In the genomic region with DNA sequence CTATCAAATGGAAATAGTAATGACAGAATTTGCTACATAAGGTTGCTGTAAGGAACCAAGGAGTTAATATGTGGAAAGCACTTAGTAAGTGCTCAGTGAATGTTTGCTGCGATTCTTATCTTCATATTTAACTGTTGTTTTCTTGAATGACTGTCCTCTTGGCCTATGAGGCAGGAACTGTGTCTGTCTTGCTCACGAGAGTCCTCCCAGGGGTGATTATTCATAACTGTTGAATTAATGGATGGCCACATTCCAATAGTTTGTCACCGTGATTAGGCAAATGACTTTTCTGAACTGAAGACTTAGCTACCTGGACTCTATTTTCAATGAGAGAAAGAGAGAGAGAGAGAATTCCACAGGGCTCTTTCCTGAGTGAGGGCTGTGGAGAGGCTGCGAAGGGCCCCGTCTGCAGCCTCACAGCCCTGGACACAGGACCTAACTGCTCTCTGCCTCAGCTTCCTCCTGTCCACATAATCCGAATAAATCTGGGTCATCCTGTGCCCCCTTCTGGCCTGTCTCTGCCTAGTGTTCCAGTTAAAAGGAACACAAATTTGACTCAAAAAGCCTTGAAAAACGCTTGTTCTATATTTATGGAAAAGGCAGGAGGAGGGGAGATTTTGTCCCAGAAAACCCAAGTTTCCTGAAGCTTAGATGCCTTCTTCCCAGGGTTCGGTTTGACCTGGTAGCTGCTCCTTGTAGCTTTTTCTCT, we compare ENCODE assay signal across 13 cellular contexts. TPM values are rescaled to one million over a fixed set of nuclear protein-coding genes. Genes with fewer than 3 reads are reported as not detected.
DNase-seq lines count a peak whose midpoint lies in the region; ATAC-seq, FAIRE-seq and TF ChIP-seq lines count a peak whose summit lies in the region.
"Had no signal": no experiment of that assay in that cellular context is flagged by ENCODE, and none has a peak within 500 bp of the region (broad histone marks: within the 10 kb centered on the region; RNA-seq: fewer than 3 reads in every experiment).

No MANE protein-coding gene starts in this region.

- CTCF ChIA-PET in K562 (lab: Yijun Ruan, JAX; ENCODE audit: low intra/inter-chr PET ratio) = no interaction called here

- no peaks in the 10 kb centered on the region for H3K9me3 ChIP-seq in H9 (ENCODE audit: control insufficient read depth, low read depth, low read length)
- H3K9me3 ChIP-seq in K562 (replicated peaks; ENCODE audit: control insufficient read depth, insufficient read depth, low read depth, low read length) = no peaks in the 10 kb centered on the region
- H3K9me3 ChIP-seq in suprapubic skin = no peaks in the 10 kb centered on the region

- no peaks in the 10 kb centered on the region for H3K23me2 ChIP-seq in H9 (ENCODE audit: insufficient read length, low read depth, low read length, poor library complexity, severe bottlenecking)

- H3K23ac ChIP-seq in H9 (ENCODE audit: insufficient read length, low read depth, low read length) = no peak overlapping the region

- intact Hi-C loops in K562 (cut with micrococcal nuclease) = no loop called here

- POLR2A ChIA-PET in K562 (lab: Yijun Ruan, JAX) = interaction anchor here (0.6 to 2.0 kb wide), 7 partner anchors 8 to 1987 kb away, joined by 3 to 7 read pairs (median 4); a partner anchor contains a TSS

- H3K27ac ChIP-seq in H9 (ENCODE audit: insufficient read length, low read depth, low read length) = no peak overlapping the region
- H3K27ac ChIP-seq in K562 (ENCODE audit: extremely low read depth, low read depth, low read length) = no peak overlapping the region
- H3K27ac ChIP-seq in foreskin keratinocyte = no peak overlapping the region
- H3K27ac ChIP-seq in suprapubic skin = peak overlapping the region; percentile 72

- in situ Hi-C loops in K562 (cut with MboI) = no loop called here

- H3K9me1 ChIP-seq in K562 (ENCODE audit: control insufficient read depth, insufficient read depth, low read length) = no peaks in the 10 kb centered on the region

- no peak overlapping the region for H3K27ac Mint-ChIP-seq in H9
- H3K27ac Mint-ChIP-seq: activated naive CD8-positive, alpha-beta T cell treated with anti-CD3 and anti-CD28 coated beads, Interleukin-2, amount 50 U/mL, for 24 hours; natural killer cell treated with Interleukin-12 subunit alpha and Interleukin-12 subunit beta and Interleukin-15 and Interleukin-18, amount 100 ng/mL, for 72 hours had no signal

- no peaks in the 10 kb centered on the region for H3K9me3 Mint-ChIP-seq in H9
- H3K9me3 Mint-ChIP-seq: activated naive CD8-positive, alpha-beta T cell treated with anti-CD3 and anti-CD28 coated beads, Interleukin-2, amount 50 U/mL, for 24 hours; natural killer cell treated with Interleukin-12 subunit alpha and Interleukin-12 subunit beta and Interleukin-15 and Interleukin-18, amount 100 ng/mL, for 72 hours had no signal

- TF ChIP-seq CTCF in H9 (conservative IDR thresholded peaks at IDR 0.05) = peak; percentile 21; the same call in 1 of the 3 replicates
- peak in 1 of 3 experiments; percentile 7; a peak in 2 of 6 replicates for TF ChIP-seq CTCF in K562 (IDR thresholded peaks at IDR 0.05 in 2 of 3, conservative IDR thresholded peaks at IDR 0.05 in 1 of 3; ENCODE audit: insufficient read depth in 2 of 3, low read depth in 1 of 3, low read length in 3 of 3)
- peak; percentile 30 for TF ChIP-seq CTCF in foreskin keratinocyte (conservative IDR thresholded peaks at IDR 0.05)
- no peak for TF ChIP-seq CTCF in suprapubic skin (IDR thresholded peaks at IDR 0.05)

- no peaks in the 10 kb centered on the region for H3K36me3 Mint-ChIP-seq in H9 (ENCODE audit: insufficient read depth in 1 of 3, low read depth in 3 of 3)
- H3K36me3 Mint-ChIP-seq: natural killer cell treated with Interleukin-12 subunit alpha and Interleukin-12 subunit beta and Interleukin-15 and Interleukin-18, amount 100 ng/mL, for 72 hours had no signal

- H3K4me1 Mint-ChIP-seq in H9 = peaks cover 19 to 22% of the 10 kb centered on the region in 2 experiments
- H3K4me1 Mint-ChIP-seq: activated naive CD8-positive, alpha-beta T cell treated with anti-CD3 and anti-CD28 coated beads, Interleukin-2, amount 50 U/mL, for 24 hours had no signal

- no peak overlapping the region for H2AK5ac ChIP-seq in H9 (ENCODE audit: insufficient read length, low read length)

- H2BK15ac ChIP-seq in H9 (ENCODE audit: low read depth, low read length) = no peak overlapping the region

- no peaks in the 10 kb centered on the region for H3K27me3 ChIP-seq in H9 (ENCODE audit: insufficient read depth, low read length)
- H3K27me3 ChIP-seq in K562 (ENCODE audit: control insufficient read depth in 2 of 2, insufficient read depth in 2 of 2, low read length in 2 of 2) = peaks cover 46 to 75% of the 10 kb centered on the region in 2 experiments
- H3K27me3 ChIP-seq in foreskin keratinocyte = peaks cover 4% of the 10 kb centered on the region
- H3K27me3 ChIP-seq in suprapubic skin = no peaks in the 10 kb centered on the region

- TF ChIP-seq POLR2A in K562 (conservative IDR thresholded peaks at IDR 0.05) = no peak
- no peak for TF ChIP-seq POLR2A in suprapubic skin (IDR thresholded peaks at IDR 0.05)

- H2BK5ac ChIP-seq in H9 (ENCODE audit: insufficient read length, low read length) = no peak overlapping the region

- no peak overlapping the region for H3K56ac ChIP-seq in H9 (ENCODE audit: insufficient read length, low read depth, low read length)

- no peak for TF ChIP-seq RAD21 in K562 (CRISPR knock-in tag; conservative IDR thresholded peaks at IDR 0.05 in 1 of 2, IDR thresholded peaks at IDR 0.05 in 1 of 2)

- no peak overlapping the region for H4K5ac ChIP-seq in H9 (ENCODE audit: insufficient read length, low read depth, low read length)

- no peak overlapping the region for H4K91ac ChIP-seq in H9 (ENCODE audit: insufficient read length, low read depth, low read length)

- H3K36me3 ChIP-seq in K562 (ENCODE audit: control insufficient read depth, insufficient read depth, low read length) (no peaks in the 10 kb centered on the region), suprapubic skin (no peaks in the 10 kb centered on the region)

- H2BK20ac ChIP-seq in H9 (ENCODE audit: low read depth, low read length, poor library complexity, severe bottlenecking) = no peak overlapping the region

- peak; percentile 40 for FAIRE-seq in K562 (lab: Jason Lieb, UNC)

- H3T11ph ChIP-seq in H9 (ENCODE audit: low read length) = no peak overlapping the region

- no TSS peak for BruUV-seq in K562 (replicated peaks; lab: Mats Ljungman, UMichigan)

- TF ChIP-seq EP300 in K562 (IDR thresholded peaks at IDR 0.05; ENCODE audit: low read length) = no peak
- TF ChIP-seq EP300 in suprapubic skin (IDR thresholded peaks at IDR 0.05) = no peak

- H3K4me1 ChIP-seq in H9 (ENCODE audit: insufficient read depth, low read length) = no peaks in the 10 kb centered on the region
- H3K4me1 ChIP-seq in K562 (replicated peaks in 1 of 2; ENCODE audit: control insufficient read depth in 2 of 2, insufficient read depth in 2 of 2, low read length in 2 of 2) = no peaks in the 10 kb centered on the region
- peaks cover 13% of the 10 kb centered on the region for H3K4me1 ChIP-seq in foreskin keratinocyte
- H3K4me1 ChIP-seq in suprapubic skin = peaks cover 50% of the 10 kb centered on the region

- no peaks in the 10 kb centered on the region; the same call in 1 of the 2 replicates for H3K27me3 Mint-ChIP-seq in H9 (ENCODE audit: low read depth)
- H3K27me3 Mint-ChIP-seq: activated naive CD8-positive, alpha-beta T cell treated with anti-CD3 and anti-CD28 coated beads, Interleukin-2, amount 50 U/mL, for 24 hours; natural killer cell treated with Interleukin-12 subunit alpha and Interleukin-12 subunit beta and Interleukin-15 and Interleukin-18, amount 100 ng/mL, for 72 hours had no signal

- no peaks in the 10 kb centered on the region for H3K79me1 ChIP-seq in H9 (ENCODE audit: insufficient read depth, low read depth, low read length, poor library complexity, severe bottlenecking)

- H3K18ac ChIP-seq in H9 (ENCODE audit: insufficient read length, low read depth, low read length) = no peak overlapping the region

- no peak overlapping the region for H3K4me2 ChIP-seq in H9 (ENCODE audit: insufficient read depth, insufficient read length, low read length)
- no peak overlapping the region for H3K4me2 ChIP-seq in K562 (ENCODE audit: insufficient read depth, low read length)

- H2BK120ac ChIP-seq in H9 (ENCODE audit: low read depth, low read length, poor library complexity, severe bottlenecking) = no peak overlapping the region

- no peak overlapping the region for H2BK12ac ChIP-seq in H9 (ENCODE audit: insufficient read length, low read depth, low read length)

- ATAC-seq in K562 (peak; percentile 31; the same call in 1 of the 3 replicates), foreskin keratinocyte (no peak), HG02759 (IDR thresholded peaks at IDR 0.05; ENCODE audit: unreplicated experiment) (no peak), HG03520 (IDR thresholded peaks at IDR 0.05; ENCODE audit: unreplicated experiment) (no peak)
- ATAC-seq: activated naive CD8-positive, alpha-beta T cell treated with anti-CD3 and anti-CD28 coated beads, Interleukin-2, amount 50 U/mL, for 24 hours; natural killer cell treated with Interleukin-12 subunit alpha and Interleukin-12 subunit beta and Interleukin-15 and Interleukin-18, amount 100 ng/mL, for 72 hours had no signal

- WGBS in H9 (ENCODE audit: extremely low coverage, insufficient read length, low lambda C conversion rate) = no CpG with 5 or more reads among the region's 8 CpGs
- under 1% methylated on average over 8 of the region's 8 CpGs for WGBS in K562 (ENCODE audit: insufficient coverage, low coverage, missing lambda C conversion rate)
- 33% methylated on average over 8 of the region's 8 CpGs for WGBS in suprapubic skin

- H3K9ac ChIP-seq in H9 (ENCODE audit: extremely low read depth, insufficient read length, low read length) (no peak overlapping the region), K562 (ENCODE audit: insufficient read depth in 1 of 2, low read depth in 2 of 2, low read length in 2 of 2) (no peak overlapping the region)

- H2AFZ ChIP-seq in H9 (ENCODE audit: low read length) (no peak overlapping the region), K562 (ENCODE audit: low read depth, low read length) (no peak overlapping the region)

- H4K8ac ChIP-seq in H9 (replicated peaks; ENCODE audit: insufficient read length, low read depth, low read length) = no peak overlapping the region

- no peak overlapping the region for H3K4ac ChIP-seq in H9 (ENCODE audit: low read depth, low read length)

- no peak overlapping the region for H3K14ac ChIP-seq in H9 (ENCODE audit: insufficient read depth, low read length)

- H3K79me2 ChIP-seq in H9 (ENCODE audit: insufficient read depth, low read length) (no peaks in the 10 kb centered on the region), K562 (ENCODE audit: control insufficient read depth, insufficient read depth, low read length) (no peaks in the 10 kb centered on the region)

- no peak overlapping the region for H3K4me3 ChIP-seq in K562
- no peak overlapping the region for H3K4me3 ChIP-seq in suprapubic skin

- no peaks in the 10 kb centered on the region for H4K20me1 ChIP-seq in H9 (ENCODE audit: control insufficient read depth, insufficient read depth, insufficient read length)
- H4K20me1 ChIP-seq in K562 (replicated peaks; ENCODE audit: control insufficient read depth, insufficient read depth, low read length) = peaks cover 11% of the 10 kb centered on the region

- DNase-seq in H9 (no peak), K562 (ENCODE audit: extremely low read depth in 1 of 4, low spot score in 3 of 4) (no peak), foreskin keratinocyte (peak in 1 of 2 donors; percentile 47), suprapubic skin (ENCODE audit: low spot score in 2 of 2) (no peak), DMS53 (lab: John Stamatoyannopoulos, UW) (no peak), NCI-H2107 (lab: John Stamatoyannopoulos, UW) (no peak)
- DNase-seq: activated naive CD8-positive, alpha-beta T cell treated with anti-CD3 and anti-CD28 coated beads, Interleukin-2, amount 50 U/mL, for 24 hours; IMR-90; stimulated activated CD4-positive, alpha-beta T cell treated with anti-CD3 and anti-CD28 coated beads, Interleukin-15, amount 100 ng/mL, for 24 hours had no signal

- H3K4me3 Mint-ChIP-seq in H9 = no peak overlapping the region
- H3K4me3 Mint-ChIP-seq: activated naive CD8-positive, alpha-beta T cell treated with anti-CD3 and anti-CD28 coated beads, Interleukin-2, amount 50 U/mL, for 24 hours; natural killer cell treated with Interleukin-12 subunit alpha and Interleukin-12 subunit beta and Interleukin-15 and Interleukin-18, amount 100 ng/mL, for 72 hours had no signal

RNA-seq across cellular contexts. Expression of a gene that starts 8.5 kb away (rescaled TPM):
- total RNA-seq in H9 (2021) (0.22 and 0.24 TPM in 2 replicates), K562 (2014; rRNA removed) (not detected in 2 replicates), K562 (2014; rRNA removed; fragmentation: Illumina TruSeq; extraction: Trizol) (not detected in 2 replicates), K562 (2015; rRNA removed; fragmentation: Illumina TruSeq; extraction: Trizol) (not detected in 2 replicates), K562 (2021) (not detected in 2 replicates), foreskin keratinocyte (0.11 and 0.27 TPM in 2 replicates), suprapubic skin (10 to 100 TPM in 1 of 4 donors, 1 to 10 TPM in 3; 2.3 to 10.2 (median 8.3) TPM)
- not detected in 2 replicates for total RNA-seq in K562 (2011; cell fraction: chromatin; rRNA removed; ENCODE audit: low replicate concordance)
- not detected in 2 replicates for total RNA-seq in K562 (2011; cell fraction: nucleolus; rRNA removed)
- not detected in 2 replicates for total RNA-seq in K562 (2011; cell fraction: nucleoplasm; rRNA removed)
- polyA plus RNA-seq in K562 (2011; rRNA removed) (not detected in 2 replicates), K562 (2014; fragmentation: Illumina TruSeq; extraction: Trizol) (not detected in 2 replicates), K562 (2014; fragmentation: Nextera tagmentation; extraction: Ambion mirVana) (not detected), K562 (2014; rRNA removed) (not detected in 2 replicates), foreskin keratinocyte (0.10 and 0.32 TPM in 2 replicates)
- not detected in 2 replicates for polyA plus RNA-seq in K562 (2011; cell fraction: cytosol; rRNA removed)
- not detected in 2 replicates for polyA plus RNA-seq in K562 (2011; cell fraction: nucleus; rRNA removed)
- not detected in 2 replicates for polyA plus RNA-seq in K562 (2012)
- polyA minus RNA-seq in K562 (2011; rRNA and poly(A)+ RNA removed) = not detected in 2 replicates
- not detected in 2 replicates for polyA minus RNA-seq in K562 (2011; cell fraction: cytosol; rRNA and poly(A)+ RNA removed)
- polyA minus RNA-seq in K562 (2011; cell fraction: nucleus; rRNA and poly(A)+ RNA removed) = not detected in 2 replicates
- total RNA-seq: activated CD8-positive, alpha-beta memory T cell treated with anti-CD3 and anti-CD28 coated beads for 36 hours; IMR-90; natural killer cell treated with Interleukin-12 subunit alpha and Interleukin-12 subunit beta and Interleukin-15 and Interleukin-18, amount 100 ng/mL, for 72 hours had no signal

Comparison
In these comparisons a context has a peak if more than half of its experiments do, and no peak if none do; other contexts are left out.
1. CTCF ChIP-seq: peak in H9 (single experiment) and foreskin keratinocyte (single experiment); none in suprapubic skin (0 of 2).